ENCODE assay signal across 8 cellular contexts in the genomic region with DNA sequence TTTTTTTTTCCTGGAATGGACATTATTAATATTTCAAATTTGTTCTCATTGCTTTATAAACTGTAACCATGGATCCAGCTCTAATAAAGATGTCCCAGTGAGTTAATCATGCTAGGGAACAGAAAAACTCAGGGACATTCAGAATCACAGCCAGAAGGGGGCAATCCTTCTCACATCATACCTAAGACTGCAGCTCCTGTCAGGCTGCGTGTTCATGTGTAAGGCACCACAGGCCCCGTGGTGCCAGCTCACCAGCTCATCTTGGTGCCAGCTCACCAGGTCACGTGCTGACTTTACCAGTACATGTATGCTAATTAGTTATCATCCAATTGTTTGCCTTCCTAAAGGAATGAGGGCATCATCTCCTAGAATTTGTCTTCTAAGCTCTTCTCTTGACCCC.
A peak's percentile ranks its signal among the peaks of the same experiment; 100 is the strongest.
DNase-seq lines count a peak whose midpoint lies in the region; ATAC-seq, FAIRE-seq and TF ChIP-seq lines count a peak whose summit lies in the region.

No MANE protein-coding gene starts in this region.

- peak; percentile 98 for FAIRE-seq in D721Med (lab: Jason Lieb, UNC)

- ATAC-seq in mucosa of descending colon = peak; percentile 77
- no peak for ATAC-seq in HG03565 (IDR thresholded peaks at IDR 0.05; ENCODE audit: unreplicated experiment)
- ATAC-seq in gastrocnemius medialis = no peak
- ATAC-seq in GM21619 (IDR thresholded peaks at IDR 0.05; ENCODE audit: unreplicated experiment) = no peak

- H3K36me3 Mint-ChIP-seq in chondrocyte (ENCODE audit: low read depth) = no peaks in the 10 kb centered on the region

- no peaks in the 10 kb centered on the region for H3K9me3 Mint-ChIP-seq in chondrocyte (ENCODE audit: low read depth)

- H3K27ac Mint-ChIP-seq in chondrocyte (ENCODE audit: unreplicated experiment) = no peak overlapping the region

- H3K4me3 ChIP-seq in HAP-1 (no peak overlapping the region), mucosa of descending colon (no peak overlapping the region), gastrocnemius medialis (no peak overlapping the region)

- H3K27ac ChIP-seq in gastrocnemius medialis = no peak overlapping the region

- peaks cover 8% of the 10 kb centered on the region for H3K4me1 ChIP-seq in HAP-1
- peaks cover 13% of the 10 kb centered on the region for H3K4me1 ChIP-seq in mucosa of descending colon (ENCODE audit: low read depth)
- no peaks in the 10 kb centered on the region for H3K4me1 ChIP-seq in gastrocnemius medialis

- DNase-seq in D721Med (ENCODE audit: insufficient read length, low spot score) (no peak), HAP-1 (ENCODE audit: low spot score in 2 of 2) (peak; percentile 24 to 28), NCI-H526 treated with DMSO at 0.1 percent for 48 hours (lab: John Stamatoyannopoulos, UW) (peak; percentile 31), chondrocyte (ENCODE audit: low spot score) (no peak), mucosa of descending colon (peak; percentile 50 to 73 (median 61)), gastrocnemius medialis (no peak)

- 0 out of 2 replicates have a peak, but pooled peaks cover 3% of the 10 kb centered on the region for H3K27me3 ChIP-seq in HAP-1 (ENCODE audit: low read depth)
- peaks cover 0 to 3% (median 0%) of the 10 kb centered on the region in 3 donors for H3K27me3 ChIP-seq in gastrocnemius medialis

- peaks cover 2% of the 10 kb centered on the region for H3K27me3 Mint-ChIP-seq in chondrocyte (ENCODE audit: low read depth)

- H3K36me3 ChIP-seq in HAP-1 (replicated peaks) (no peaks in the 10 kb centered on the region), mucosa of descending colon (ENCODE audit: low read depth) (no peaks in the 10 kb centered on the region), gastrocnemius medialis (no peaks in the 10 kb centered on the region)

- TF ChIP-seq CTCF in D721Med (IDR thresholded peaks at IDR 0.05; ENCODE audit: insufficient read depth, missing control alignments) = peak; percentile 43
- TF ChIP-seq CTCF in chondrocyte (IDR thresholded peaks at IDR 0.05) = peak; percentile 76
- no peak for TF ChIP-seq CTCF in mucosa of descending colon (IDR thresholded peaks at IDR 0.05)
- TF ChIP-seq CTCF in gastrocnemius medialis (IDR thresholded peaks at IDR 0.05 in 4 of 5, conservative IDR thresholded peaks at IDR 0.05 in 1 of 5) = no peak

- no peak overlapping the region for H3K4me3 Mint-ChIP-seq in chondrocyte (ENCODE audit: unreplicated experiment)

- intact Hi-C loops in mucosa of descending colon (cut with DNase I, micrococcal nuclease) (no loop called here), gastrocnemius medialis (cut with DNase I; ENCODE audit: low total_unique reads) (no loop called here)

- in situ Hi-C loops in HAP-1 (cut with MboI; ENCODE audit: low sequenced_read_pairs) = no loop called here
- in situ Hi-C loops in gastrocnemius medialis (cut with MboI; ENCODE audit: low sequenced_read_pairs in 4 of 4) = no loop called here

- peaks cover 34% of the 10 kb centered on the region for H3K4me1 Mint-ChIP-seq in chondrocyte (ENCODE audit: low read depth)

- no peak for TF ChIP-seq POLR2A in gastrocnemius medialis (IDR thresholded peaks at IDR 0.05)

- H3K9me3 ChIP-seq in HAP-1 (no peaks in the 10 kb centered on the region), mucosa of descending colon (no peaks in the 10 kb centered on the region), gastrocnemius medialis (no peaks in the 10 kb centered on the region)

Comparison
In these comparisons a context has a peak if more than half of its experiments do, and no peak if none do; other contexts are left out.
1. DNase-seq: peak in HAP-1 (2 of 2), NCI-H526 treated with DMSO at 0.1 percent for 48 hours (single experiment) and mucosa of descending colon (3 of 3); none in D721Med (single experiment), chondrocyte (single experiment) and gastrocnemius medialis (0 of 2).
2. CTCF ChIP-seq: peak in D721Med (single experiment) and chondrocyte (single experiment); none in mucosa of descending colon (single experiment) and gastrocnemius medialis (0 of 5).